ENCODE assay signal across 10 cellular contexts in genomic region chr1:236063551-236063918, GRCh38. TPM values are rescaled to one million over a fixed set of nuclear protein-coding genes. Genes with fewer than 3 reads are reported as not detected.
DNase-seq lines count a peak whose midpoint lies in the region; ATAC-seq and TF ChIP-seq lines count a peak whose summit lies in the region.
"Had no signal": no experiment of that assay in that cellular context is flagged by ENCODE, and none has a peak within 500 bp of the region (broad histone marks: within the 10 kb centered on the region; RNA-seq: fewer than 3 reads in every experiment).

No MANE protein-coding gene starts in this region.

- H3K79me2 ChIP-seq in neural cell (replicated peaks; ENCODE audit: insufficient read depth, low read length) = no peaks in the 10 kb centered on the region

- H3K36me3 ChIP-seq in NT2/D1 (ENCODE audit: insufficient read depth, insufficient read length, low read length) (peaks cover 9% of the 10 kb centered on the region), esophagus muscularis mucosa (peaks cover 0 to 24% (median 9%) of the 10 kb centered on the region in 4 donors), neural cell (ENCODE audit: insufficient read depth, low read length) (no peaks in the 10 kb centered on the region)

- H3K9me2 ChIP-seq in neural cell (ENCODE audit: insufficient read depth, low read length) = no peaks in the 10 kb centered on the region

- 27% methylated on average over 5 of the region's 6 CpGs for whole genome bisulfite sequencing in esophagus muscularis mucosa

- no peak for TF ChIP-seq POLR2A in esophagus muscularis mucosa (IDR thresholded peaks at IDR 0.05; ENCODE audit: low read depth)

- H3K27me3 ChIP-seq in AG04450 (ENCODE audit: control insufficient read depth, insufficient read depth, low read length) (no peaks in the 10 kb centered on the region), NT2/D1 (ENCODE audit: insufficient read depth, insufficient read length) (peaks cover 52% of the 10 kb centered on the region), esophagus muscularis mucosa (peaks cover 0 to 4% (median 0%) of the 10 kb centered on the region in 4 donors), neural cell (ENCODE audit: insufficient read depth, low read depth, low read length) (peaks cover 40% of the 10 kb centered on the region)

- H4K20me1 ChIP-seq in neural cell (ENCODE audit: insufficient read depth) = no peaks in the 10 kb centered on the region

- intact Hi-C loops in esophagus muscularis mucosa (cut with DNase I) = loop anchor here (5.0 to 10.0 kb wide), 3 partner anchors 46 to 559 kb away; partner anchors contain the start of gene B3GALNT2

- no peak for DNase-seq in AG04450 (ENCODE audit: low read depth, low spot score)
- DNase-seq in NT2/D1 (ENCODE audit: low read depth, low spot score) = no peak
- no peak for DNase-seq in esophagus muscularis mucosa (ENCODE audit: extremely low spot score)
- DNase-seq in C1 segment of cervical spinal cord (lab: John Stamatoyannopoulos, UW) = no peak
- DNase-seq: cerebellar nuclear complex had no signal

- peak overlapping the region; percentile 91 for H3K9ac ChIP-seq in NT2/D1 (ENCODE audit: insufficient read length, low read depth)
- H3K9ac ChIP-seq in neural cell (ENCODE audit: low read length) = no peak overlapping the region
- H3K9ac ChIP-seq: KMS-11 had no signal

- H3K4me1 ChIP-seq in NT2/D1 (ENCODE audit: insufficient read depth, insufficient read length) (peaks cover 4% of the 10 kb centered on the region), esophagus muscularis mucosa (peaks cover 33 to 80% (median 73%) of the 10 kb centered on the region in 4 donors)

- TF ChIP-seq RAD21 in neural cell (conservative IDR thresholded peaks at IDR 0.05) = no peak

- CTCF ChIA-PET in AG04450 (lab: Charles Lee) = interaction anchor here (0.7 kb wide), 1 partner anchor 89 kb away, joined by 7 read pairs; no protein-coding TSS in a partner anchor

- H3K27ac ChIP-seq in AG04450 (ENCODE audit: low read depth, low read length) (peak overlapping the region; percentile 34), esophagus muscularis mucosa (replicated peaks in 1 of 4) (peak overlapping the region; percentile 89 to 99 (median 96)), neural cell (ENCODE audit: low read length) (no peak overlapping the region)
- H3K27ac ChIP-seq: KMS-11 had no signal

- POLR2A ChIA-PET in AG04450 (lab: Yijun Ruan, JAX) = interaction anchor here (1.6 kb wide), 1 partner anchor 79 kb away, joined by 3 read pairs; no protein-coding TSS in a partner anchor

- H2AFZ ChIP-seq in neural cell (ENCODE audit: low read depth, low read length) = no peak overlapping the region

- peak overlapping the region; percentile 67 for H3K4me3 ChIP-seq in AG04450 (ENCODE audit: low read depth, low read length)
- peak overlapping the region; percentile 84 for H3K4me3 ChIP-seq in NT2/D1 (ENCODE audit: insufficient read length, low read depth)
- peak overlapping the region; percentile 63 to 90 (median 79) for H3K4me3 ChIP-seq in esophagus muscularis mucosa
- H3K4me3 ChIP-seq in neural cell (ENCODE audit: low read length) = peak overlapping the region; percentile 84

- H3F3A ChIP-seq in neural cell (ENCODE audit: insufficient read depth, low read length, poor library complexity, severe bottlenecking) = no peaks in the 10 kb centered on the region

- no peak overlapping the region for H3K4me2 ChIP-seq in neural cell (ENCODE audit: low read length)
- H3K4me2 ChIP-seq: KMS-11 had no signal

- TF ChIP-seq CTCF in AG04450 (IDR thresholded peaks at IDR 0.05; ENCODE audit: low read depth, low read length) (no peak), esophagus muscularis mucosa (IDR thresholded peaks at IDR 0.05) (no peak), neural cell (IDR thresholded peaks at IDR 0.05; ENCODE audit: poor library complexity, severe bottlenecking) (no peak)

- TF ChIP-seq EP300 in esophagus muscularis mucosa (IDR thresholded peaks at IDR 0.05) (no peak), neural cell (conservative IDR thresholded peaks at IDR 0.05; ENCODE audit: poor library complexity, severe bottlenecking) (no peak)

- no peaks in the 10 kb centered on the region for H3K9me3 ChIP-seq in AG04450 (ENCODE audit: control insufficient read depth, insufficient read depth, low read length)
- H3K9me3 ChIP-seq in NT2/D1 (ENCODE audit: insufficient read depth, low read length) = no peaks in the 10 kb centered on the region
- no peaks in the 10 kb centered on the region for H3K9me3 ChIP-seq in esophagus muscularis mucosa
- no peaks in the 10 kb centered on the region for H3K9me3 ChIP-seq in neural cell (ENCODE audit: low read length)

- ATAC-seq in HG02642 (IDR thresholded peaks at IDR 0.05; ENCODE audit: poor library complexity, unreplicated experiment) (no peak), HG03196 (IDR thresholded peaks at IDR 0.05; ENCODE audit: unreplicated experiment) (no peak), HG03097 (IDR thresholded peaks at IDR 0.05; ENCODE audit: low FRiP score, unreplicated experiment) (no peak)

TF ChIP-seq in neural cell, 6 proteins besides CTCF, POLR2A, EP300 and RAD21:
- TF ChIP-seq POLR2AphosphoS5 (IDR thresholded peaks at IDR 0.05) = no peak
- TF ChIP-seq EZH2 (IDR thresholded peaks at IDR 0.05; ENCODE audit: borderline replicate concordance, insufficient read depth, low read length, poor library complexity, severe bottlenecking) = no peak
- no peak for TF ChIP-seq MXI1 (conservative IDR thresholded peaks at IDR 0.05; ENCODE audit: poor library complexity, severe bottlenecking)
- TF ChIP-seq REST (IDR thresholded peaks at IDR 0.05; ENCODE audit: borderline replicate concordance) = no peak
- no peak for TF ChIP-seq SMC3 (conservative IDR thresholded peaks at IDR 0.05; ENCODE audit: poor library complexity)
- no peak for TF ChIP-seq TAF1 (IDR thresholded peaks at IDR 0.05; ENCODE audit: low read depth)
TF ChIP-seq in neural cell: peak in this region for 0.

RNA-seq across cellular contexts. Expression of gene NID1, which starts 1.4 kb away (rescaled TPM):
- polyA plus RNA-seq in AG04450 (2011; rRNA removed) (129 and 137 TPM in 2 replicates), neural cell (0.04 and 0.10 TPM in 2 replicates)
- polyA minus RNA-seq in AG04450 (2011; rRNA and poly(A)+ RNA removed) = 85.9 and 99.1 TPM in 2 replicates
- total RNA-seq in esophagus muscularis mucosa = 100 to 1,000 TPM; 187 to 390 (median 287) TPM
- 0.23 and 0.24 TPM in 2 replicates for polyA minus RNA-seq in neural cell

Comparison
In these comparisons a context has a peak if more than half of its experiments do, and no peak if none do; other contexts are left out.
1. RNA of gene NID1, which starts 1.4 kb away (polyA plus RNA-seq): 129 to 137 TPM in AG04450; 0.04 to 0.10 TPM in neural cell; every median in the first group is over 100 times any median in the second.
2. Peak in every context shown above with its lines, with median percentiles within 50 percentile points of each other: H3K4me3 ChIP-seq.